Comparison of ENCODE assay signal across 29 cellular contexts in the genomic region with DNA sequence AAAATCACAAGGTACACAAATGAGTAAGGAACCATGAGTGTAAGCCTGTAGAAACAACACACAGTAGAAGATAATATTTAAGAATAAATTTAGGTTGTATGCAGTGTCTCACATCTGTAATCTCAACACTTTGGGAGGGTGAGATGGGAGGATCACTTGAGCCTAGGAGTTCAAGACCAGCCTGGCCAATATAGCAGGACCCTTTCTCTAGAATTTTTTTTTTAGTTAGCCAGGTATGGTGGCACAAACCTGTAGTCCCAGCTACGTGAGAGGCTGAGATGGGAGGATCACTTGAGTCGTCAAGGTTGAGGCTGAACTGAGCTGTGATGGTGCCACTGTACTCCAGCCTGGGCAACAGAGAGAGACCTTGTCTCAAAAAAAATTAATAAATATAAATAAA.
"Had no signal": no experiment of that assay in that cellular context is flagged by ENCODE, and none has a peak within 500 bp of the region (broad histone marks: within the 10 kb centered on the region; RNA-seq: fewer than 3 reads in every experiment).

No MANE protein-coding gene starts in this region.

- H3K27ac ChIP-seq: neural progenitor cell, ovary, parathyroid adenoma, psoas muscle, right lobe of liver, sigmoid colon, suprapubic skin, testis, tibial artery, transverse colon, upper lobe of right lung, uterus had no signal

- DNase-seq: natural killer cell; occipital lobe; ovary; posterior cingulate gyrus; psoas muscle; right cardiac atrium; right lobe of liver; sigmoid colon; small intestine; stimulated activated CD4-positive, alpha-beta T cell treated with anti-CD3 and anti-CD28 coated beads, Interleukin-1b, Interleukin-23, amount 100 ng/mL, for 48 hours; stimulated activated CD4-positive, alpha-beta T cell treated with anti-CD3 and anti-CD28 coated beads, Interleukin-4, amount 100 ng/mL, for 1 hour; stimulated activated CD4-positive, alpha-beta T cell treated with anti-CD3 and anti-CD28 coated beads, Interleukin-4, amount 100 ng/mL, for 4 hours; stimulated activated CD8-positive, alpha-beta memory T cell treated with anti-CD3 and anti-CD28 coated beads, Interleukin-4, amount 100 ng/mL, for 48 hours; stimulated activated naive CD4-positive, alpha-beta T cell; stimulated activated naive CD8-positive, alpha-beta T cell treated with anti-CD3 and anti-CD28 coated beads, Interleukin-15, amount 100 ng/mL, for 72 hours; stimulated activated naive CD8-positive, alpha-beta T cell treated with anti-CD3 and anti-CD28 coated beads, Interleukin-15, Interleukin-2, amounts not matched to agents 100 U/mL and 50 U/mL, for 24 hours; substantia nigra; testis; tibial artery; transverse colon; upper lobe of right lung; uterus had no signal

- H3K27ac Mint-ChIP-seq: natural killer cell; nephron; neural progenitor cell; progenitor cell of endocrine pancreas; stimulated activated memory B cell treated with anti-CD40 and anti-IgM and Interleukin-4, amounts not matched to agents 10 μg/mL and 1 μg/mL and 100 μg/mL, for 72 hours; stimulated activated naive CD8-positive, alpha-beta T cell treated with anti-CD3 and anti-CD28 coated beads, Interleukin-15, amount 100 ng/mL, for 72 hours; type B pancreatic cell had no signal

- H3K9me3 ChIP-seq: ovary, psoas muscle, right lobe of liver, sigmoid colon, suprapubic skin, testis, tibial artery, transverse colon, upper lobe of right lung, uterus had no signal

- H3K27me3 ChIP-seq: neural progenitor cell, ovary, right lobe of liver, sigmoid colon, suprapubic skin, testis, tibial artery, transverse colon, upper lobe of right lung, uterus had no signal

- H3K4me1 Mint-ChIP-seq: nephron; neural progenitor cell; stimulated activated memory B cell treated with anti-CD40 and anti-IgM and Interleukin-4, amounts not matched to agents 10 μg/mL and 1 μg/mL and 100 μg/mL, for 72 hours; stimulated activated naive CD8-positive, alpha-beta T cell treated with anti-CD3 and anti-CD28 coated beads, Interleukin-15, amount 100 ng/mL, for 72 hours had no signal

- H3K27me3 Mint-ChIP-seq: stimulated activated memory B cell treated with anti-CD40 and anti-IgM and Interleukin-4, amounts not matched to agents 10 μg/mL and 1 μg/mL and 100 μg/mL, for 72 hours; stimulated activated naive CD8-positive, alpha-beta T cell treated with anti-CD3 and anti-CD28 coated beads, Interleukin-15, amount 100 ng/mL, for 72 hours; type B pancreatic cell had no signal

- H2AFZ ChIP-seq: neural progenitor cell, parathyroid adenoma had no signal

- H3K4me1 ChIP-seq: parathyroid adenoma, psoas muscle, right lobe of liver, sigmoid colon, suprapubic skin, testis, tibial artery, transverse colon, upper lobe of right lung, uterus had no signal

- H3K4me2 ChIP-seq: neural progenitor cell had no signal

- FAIRE-seq: small intestine had no signal

- ATAC-seq: natural killer cell; psoas muscle; right cardiac atrium; right lobe of liver; stimulated activated memory B cell treated with anti-CD40 and anti-IgM and Interleukin-4, amounts not matched to agents 10 μg/mL and 1 μg/mL and 100 μg/mL, for 72 hours; stimulated activated naive CD8-positive, alpha-beta T cell treated with anti-CD3 and anti-CD28 coated beads, Interleukin-15, amount 100 ng/mL, for 72 hours; stimulated activated naive CD8-positive, alpha-beta T cell treated with anti-CD3 and anti-CD28 coated beads, Interleukin-15, Interleukin-2, amounts not matched to agents 100 U/mL and 50 U/mL, for 24 hours; upper lobe of right lung had no signal

- H3K4me3 Mint-ChIP-seq: natural killer cell; nephron; neural progenitor cell; stimulated activated memory B cell treated with anti-CD40 and anti-IgM and Interleukin-4, amounts not matched to agents 10 μg/mL and 1 μg/mL and 100 μg/mL, for 72 hours; stimulated activated naive CD8-positive, alpha-beta T cell treated with anti-CD3 and anti-CD28 coated beads, Interleukin-15, amount 100 ng/mL, for 72 hours; type B pancreatic cell had no signal

- H3K36me3 ChIP-seq: neural progenitor cell, ovary, right lobe of liver, sigmoid colon, suprapubic skin, tibial artery, transverse colon, upper lobe of right lung, uterus had no signal

- H3K36me3 Mint-ChIP-seq: neural progenitor cell; stimulated activated memory B cell treated with anti-CD40 and anti-IgM and Interleukin-4, amounts not matched to agents 10 μg/mL and 1 μg/mL and 100 μg/mL, for 72 hours; type B pancreatic cell had no signal

- H3K4me3 ChIP-seq: neural progenitor cell, ovary, psoas muscle, right lobe of liver, sigmoid colon, suprapubic skin, testis, tibial artery, transverse colon, upper lobe of right lung, uterus had no signal

- H3K79me2 ChIP-seq: parathyroid adenoma had no signal

- H3K9ac ChIP-seq: neural progenitor cell, parathyroid adenoma had no signal

- H3K9me3 Mint-ChIP-seq: nephron; neural progenitor cell; stimulated activated memory B cell treated with anti-CD40 and anti-IgM and Interleukin-4, amounts not matched to agents 10 μg/mL and 1 μg/mL and 100 μg/mL, for 72 hours; type B pancreatic cell had no signal
